ENCODE assay signal across 17 cellular contexts in the genomic region with DNA sequence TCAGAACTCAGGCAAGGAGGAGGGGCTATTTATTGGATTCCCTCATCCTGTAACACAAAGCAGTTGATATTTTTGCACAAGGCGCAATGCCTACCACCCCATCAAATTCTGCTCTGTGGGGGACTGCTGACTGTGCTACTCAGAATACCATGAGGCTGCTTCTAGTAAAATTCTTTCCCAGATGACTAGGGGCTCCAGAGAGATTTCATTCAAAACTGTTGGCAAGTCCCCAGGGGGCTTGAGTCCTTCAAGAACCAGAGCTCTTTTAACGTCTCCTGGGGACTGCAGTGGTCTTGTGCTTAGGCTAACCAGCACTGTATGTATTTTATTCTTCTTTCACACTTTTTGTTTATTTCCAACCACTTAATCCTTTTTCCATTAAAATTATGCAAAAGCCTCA.
"Had no signal": no experiment of that assay in that cellular context is flagged by ENCODE, and none has a peak within 500 bp of the region (broad histone marks: within the 10 kb centered on the region; RNA-seq: fewer than 3 reads in every experiment).

No MANE protein-coding gene starts in this region.

- H3K4me3 ChIP-seq: gastroesophageal sphincter, mucosa of descending colon, transverse colon had no signal

- H3K9me3 ChIP-seq: gastroesophageal sphincter, mucosa of descending colon, transverse colon had no signal

- ATAC-seq: gastroesophageal sphincter; left lobe of liver; mucosa of descending colon; naive thymus-derived CD4-positive, alpha-beta T cell; right cardiac atrium had no signal

- H3K36me3 Mint-ChIP-seq: activated naive CD8-positive, alpha-beta T cell treated with anti-CD3 and anti-CD28 coated beads for 36 hours; naive thymus-derived CD4-positive, alpha-beta T cell had no signal

- H3K4me3 Mint-ChIP-seq: activated CD4-positive, alpha-beta T cell treated with anti-CD3 and anti-CD28 coated beads, Interleukin-2, amount 10 ng/mL, durations not matched to agents 7 days and 5 days; activated naive CD8-positive, alpha-beta T cell treated with anti-CD3 and anti-CD28 coated beads for 36 hours; naive thymus-derived CD4-positive, alpha-beta T cell had no signal

- H3K27me3 ChIP-seq: gastroesophageal sphincter, transverse colon had no signal

- H3K27me3 Mint-ChIP-seq: activated CD4-positive, alpha-beta T cell treated with anti-CD3 and anti-CD28 coated beads, Interleukin-2, amount 10 ng/mL, durations not matched to agents 7 days and 5 days; activated naive CD8-positive, alpha-beta T cell treated with anti-CD3 and anti-CD28 coated beads for 36 hours had no signal

- H3K4me1 Mint-ChIP-seq: activated CD4-positive, alpha-beta T cell treated with anti-CD3 and anti-CD28 coated beads, Interleukin-2, amount 10 ng/mL, durations not matched to agents 7 days and 5 days; activated naive CD8-positive, alpha-beta T cell treated with anti-CD3 and anti-CD28 coated beads for 36 hours; naive thymus-derived CD4-positive, alpha-beta T cell had no signal

- H3K27ac ChIP-seq: gastroesophageal sphincter, transverse colon had no signal

- H3K4me1 ChIP-seq: gastroesophageal sphincter, transverse colon had no signal

- H3K27ac Mint-ChIP-seq: activated CD4-positive, alpha-beta T cell treated with anti-CD3 and anti-CD28 coated beads, Interleukin-2, amount 10 ng/mL, durations not matched to agents 7 days and 5 days; activated naive CD8-positive, alpha-beta T cell treated with anti-CD3 and anti-CD28 coated beads for 36 hours; naive thymus-derived CD4-positive, alpha-beta T cell had no signal

- H3K36me3 ChIP-seq: gastroesophageal sphincter, transverse colon had no signal

- DNase-seq: activated CD4-positive, alpha-beta T cell treated with anti-CD3 and anti-CD28 coated beads, Interleukin-2, amount 10 ng/mL, durations not matched to agents 7 days and 5 days; activated CD4-positive, CD25-positive, alpha-beta regulatory T cell; activated CD8-positive, alpha-beta memory T cell treated with anti-CD3 and anti-CD28 coated beads for 24 hours; activated gamma-delta T cell treated with Interleukin-2 at 50 U/mL for 16 hours; activated naive CD8-positive, alpha-beta T cell treated with anti-CD3 and anti-CD28 coated beads for 36 hours; erythroblast; islet precursor cell; mucosa of descending colon; naive thymus-derived CD4-positive, alpha-beta T cell; right cardiac atrium; small intestine; stimulated activated CD4-positive, alpha-beta T cell treated with anti-CD3 and anti-CD28 coated beads, Interleukin-4, amount 100 ng/mL, for 24 hours; stimulated activated naive CD4-positive, alpha-beta T cell treated with Interleukin-2 at 50 U/mL for 16 hours; SW 1271; transverse colon had no signal
